In the genomic region with DNA sequence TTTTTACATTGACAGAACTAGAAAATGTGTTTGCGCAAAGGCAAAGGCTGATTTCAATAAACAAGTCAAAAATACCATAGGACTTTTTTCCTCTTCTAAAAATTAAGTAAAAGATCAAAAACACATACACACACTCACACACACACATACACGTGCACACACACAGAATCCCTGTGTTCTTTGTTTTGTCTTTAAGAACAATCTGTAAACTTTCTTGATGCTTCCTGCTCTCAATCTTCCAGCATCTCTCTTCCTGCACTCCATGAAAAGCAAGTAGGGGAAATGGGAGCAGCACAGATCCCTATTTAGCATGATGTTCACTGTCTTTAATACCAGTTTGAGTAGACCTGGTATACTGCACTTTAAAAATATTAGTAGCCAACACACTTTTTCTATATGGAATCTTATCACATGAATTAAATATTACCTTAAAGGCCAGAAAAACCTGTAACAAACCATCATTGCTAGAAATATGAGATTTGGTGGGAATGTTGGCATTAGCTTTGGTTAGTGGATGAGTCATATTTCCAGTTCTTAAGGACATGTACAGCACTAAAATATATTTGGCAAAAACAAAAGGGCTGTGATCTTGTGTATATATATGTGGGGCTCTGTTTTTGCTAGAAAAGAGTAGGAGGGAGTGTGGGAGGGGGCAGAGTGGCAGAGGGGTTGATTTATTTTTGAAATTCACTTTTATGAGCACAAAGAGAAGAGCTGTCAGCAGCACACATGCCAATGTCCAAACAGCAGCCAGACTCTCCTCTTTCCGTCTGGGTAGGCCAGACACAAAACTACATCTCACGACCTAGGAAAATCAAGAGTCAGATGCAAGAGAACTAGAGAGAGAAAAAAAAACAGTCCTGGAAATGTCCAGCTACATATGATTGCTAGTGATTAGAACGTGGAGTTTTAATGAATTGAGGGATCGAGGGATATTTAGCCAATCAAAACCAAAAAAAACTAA, we compare ENCODE assay signal across 1 cellular context.
TF ChIP-seq lines count a peak whose summit lies in the region.

No MANE protein-coding gene starts in this region.

TF ChIP-seq in IMR-90, 13 proteins besides CTCF, POLR2A, EP300 and RAD21:
- TF ChIP-seq SMC3 (IDR thresholded peaks at IDR 0.05; ENCODE audit: low read depth, low read length), result no peak
- peak; percentile 42; the same call in 1 of the 2 replicates for TF ChIP-seq FOS (IDR thresholded peaks at IDR 0.05; ENCODE audit: low read depth, low read length)
- TF ChIP-seq MAFK (IDR thresholded peaks at IDR 0.05; ENCODE audit: low read depth, low read length), result no peak
TF ChIP-seq in IMR-90: peak in this region for 1.
